Comparison of ENCODE assay signal across 9 cellular contexts in the genomic region with DNA sequence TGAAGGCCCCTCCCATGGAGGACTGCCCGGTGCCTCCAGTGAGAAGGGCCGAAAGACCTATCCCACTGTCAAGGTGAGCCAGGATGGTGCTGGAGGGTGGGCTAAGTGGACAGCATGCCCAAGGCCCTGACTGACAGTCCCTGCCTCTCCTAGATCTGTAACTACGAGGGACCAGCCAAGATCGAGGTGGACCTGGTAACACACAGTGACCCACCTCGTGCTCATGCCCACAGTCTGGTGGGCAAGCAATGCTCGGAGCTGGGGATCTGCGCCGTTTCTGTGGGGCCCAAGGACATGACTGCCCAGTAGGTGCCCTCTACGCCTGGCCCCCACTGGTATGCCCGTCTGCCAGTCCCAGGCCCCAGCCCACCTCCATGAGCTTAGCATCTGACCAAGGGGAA. TPM values are rescaled to one million over a fixed set of nuclear protein-coding genes. Genes with fewer than 3 reads are reported as not detected.
DNase-seq lines count a peak whose midpoint lies in the region; ATAC-seq and TF ChIP-seq lines count a peak whose summit lies in the region.
"Had no signal": no experiment of that assay in that cellular context is flagged by ENCODE, and none has a peak within 500 bp of the region (broad histone marks: within the 10 kb centered on the region; RNA-seq: fewer than 3 reads in every experiment).

No MANE protein-coding gene starts in this region.

- TF ChIP-seq EP300 in gastroesophageal sphincter (IDR thresholded peaks at IDR 0.05), result no peak

- H3K9me2 ChIP-seq in SU-DHL-6 (replicated peaks; ENCODE audit: insufficient read depth, low read length), result no peaks in the 10 kb centered on the region

- ATAC-seq in gastroesophageal sphincter, result no peak
- no peak for ATAC-seq in stimulated activated memory B cell treated with anti-CD40 and anti-IgM and Interleukin-4, amounts not matched to agents 10 μg/mL and 1 μg/mL and 100 μg/mL, for 72 hours

- no peaks in the 10 kb centered on the region for H4K20me1 ChIP-seq in SU-DHL-6 (ENCODE audit: low read depth, low read length)

- no peak overlapping the region for H2AFZ ChIP-seq in SU-DHL-6 (ENCODE audit: low read depth, low read length, severe bottlenecking)

- H3K9me3 ChIP-seq in SU-DHL-6 (ENCODE audit: insufficient read depth, low read length) (no peaks in the 10 kb centered on the region), gastroesophageal sphincter (no peaks in the 10 kb centered on the region)

- H3K4me2 ChIP-seq in SU-DHL-6 (ENCODE audit: low read depth, low read length, poor library complexity, severe bottlenecking), result peak overlapping the region; percentile 78

- no peak for TF ChIP-seq CTCF in SU-DHL-6 (IDR thresholded peaks at IDR 0.05; ENCODE audit: insufficient read depth, low read length, poor library complexity, severe bottlenecking)
- TF ChIP-seq CTCF in gastroesophageal sphincter (IDR thresholded peaks at IDR 0.05), result no peak

- H3K27me3 Mint-ChIP-seq in activated CD4-positive, alpha-beta T cell treated with anti-CD3 and anti-CD28 coated beads, Interleukin-2, amount 10 ng/mL, durations not matched to agents 24 days and 14 days, result no peaks in the 10 kb centered on the region
- no peaks in the 10 kb centered on the region for H3K27me3 Mint-ChIP-seq in stimulated activated memory B cell treated with anti-CD40 and anti-IgM and Interleukin-4, amounts not matched to agents 10 μg/mL and 1 μg/mL and 100 μg/mL, for 72 hours

- H3K79me2 ChIP-seq in SU-DHL-6 (ENCODE audit: insufficient read depth, low read length), result peaks cover 8% of the 10 kb centered on the region; the same call in 1 of the 2 replicates

- no peaks in the 10 kb centered on the region for H3K36me3 ChIP-seq in SU-DHL-6 (ENCODE audit: low read length)
- peaks cover 0 to 39% of the 10 kb centered on the region in 2 donors for H3K36me3 ChIP-seq in gastroesophageal sphincter

- H3K4me3 ChIP-seq in SU-DHL-6 (ENCODE audit: insufficient read depth, low read length, poor library complexity, severe bottlenecking) (peak overlapping the region; percentile 97), gastroesophageal sphincter (peak overlapping the region in 1 of 2 donors; percentile 73)

- peak; percentile 58 for DNase-seq in activated CD4-positive, alpha-beta T cell treated with anti-CD3 and anti-CD28 coated beads, Interleukin-2, amount 10 ng/mL, durations not matched to agents 24 days and 14 days
- DNase-seq in activated CD4-positive, alpha-beta T cell treated with anti-CD3 and anti-CD28 coated beads for 1 hour, result no peak
- no peak for DNase-seq in NCI-H2029 treated with DMSO at 0.1 percent for 48 hours (lab: John Stamatoyannopoulos, UW)
- no peak for DNase-seq in DMS79 treated with DMSO at 0.1 percent for 48 hours (lab: John Stamatoyannopoulos, UW)
- no peak for DNase-seq in anterior cingulate cortex (lab: John Stamatoyannopoulos, UW)
- DNase-seq: NCI-H774 had no signal

- 50% methylated on average over 6 of the region's 10 CpGs; no CpG with 5 or more reads in 1 of the 2 donors for WGBS in gastroesophageal sphincter (ENCODE audit: low coverage in 1 of 2), 2 donors

- peaks cover 0 to 73% (median 29%) of the 10 kb centered on the region in 3 donors for H3K4me1 ChIP-seq in gastroesophageal sphincter

- H3K27ac Mint-ChIP-seq in activated CD4-positive, alpha-beta T cell treated with anti-CD3 and anti-CD28 coated beads, Interleukin-2, amount 10 ng/mL, durations not matched to agents 24 days and 14 days, result peak overlapping the region; percentile 100
- H3K27ac Mint-ChIP-seq in stimulated activated memory B cell treated with anti-CD40 and anti-IgM and Interleukin-4, amounts not matched to agents 10 μg/mL and 1 μg/mL and 100 μg/mL, for 72 hours, result peak overlapping the region; percentile 99

- peaks cover 49% of the 10 kb centered on the region for H3K4me1 Mint-ChIP-seq in activated CD4-positive, alpha-beta T cell treated with anti-CD3 and anti-CD28 coated beads, Interleukin-2, amount 10 ng/mL, durations not matched to agents 24 days and 14 days
- peaks cover 68% of the 10 kb centered on the region for H3K4me1 Mint-ChIP-seq in stimulated activated memory B cell treated with anti-CD40 and anti-IgM and Interleukin-4, amounts not matched to agents 10 μg/mL and 1 μg/mL and 100 μg/mL, for 72 hours

- H3K27ac ChIP-seq in SU-DHL-6 (ENCODE audit: low read depth, low read length) (peak overlapping the region; percentile 96), gastroesophageal sphincter (peak overlapping the region; percentile 86 to 98 (median 94))

- peaks cover 18% of the 10 kb centered on the region; the same call in 1 of the 2 replicates for H3F3A ChIP-seq in SU-DHL-6 (ENCODE audit: insufficient read depth)

- H3K9me3 Mint-ChIP-seq in activated CD4-positive, alpha-beta T cell treated with anti-CD3 and anti-CD28 coated beads, Interleukin-2, amount 10 ng/mL, durations not matched to agents 24 days and 14 days, result no peaks in the 10 kb centered on the region
- no peaks in the 10 kb centered on the region for H3K9me3 Mint-ChIP-seq in stimulated activated memory B cell treated with anti-CD40 and anti-IgM and Interleukin-4, amounts not matched to agents 10 μg/mL and 1 μg/mL and 100 μg/mL, for 72 hours

- H3K36me3 Mint-ChIP-seq in activated CD4-positive, alpha-beta T cell treated with anti-CD3 and anti-CD28 coated beads, Interleukin-2, amount 10 ng/mL, durations not matched to agents 24 days and 14 days (ENCODE audit: low read depth), result peaks cover 62% of the 10 kb centered on the region
- H3K36me3 Mint-ChIP-seq in stimulated activated memory B cell treated with anti-CD40 and anti-IgM and Interleukin-4, amounts not matched to agents 10 μg/mL and 1 μg/mL and 100 μg/mL, for 72 hours, result peaks cover 57% of the 10 kb centered on the region

- TF ChIP-seq POLR2A in gastroesophageal sphincter (IDR thresholded peaks at IDR 0.05), result no peak

- H3K9ac ChIP-seq in SU-DHL-6 (ENCODE audit: low read length), result peak overlapping the region; percentile 91

- intact Hi-C loops in activated CD4-positive, alpha-beta T cell treated with anti-CD3 and anti-CD28 coated beads, Interleukin-2, amount 10 ng/mL, durations not matched to agents 24 days and 14 days (cut with micrococcal nuclease), result no loop called here

- H3K27me3 ChIP-seq in SU-DHL-6 (ENCODE audit: low read length) (no peaks in the 10 kb centered on the region), gastroesophageal sphincter (no peaks in the 10 kb centered on the region)

- peak overlapping the region; percentile 90 for H3K4me3 Mint-ChIP-seq in activated CD4-positive, alpha-beta T cell treated with anti-CD3 and anti-CD28 coated beads, Interleukin-2, amount 10 ng/mL, durations not matched to agents 24 days and 14 days
- peak overlapping the region; percentile 94 for H3K4me3 Mint-ChIP-seq in stimulated activated memory B cell treated with anti-CD40 and anti-IgM and Interleukin-4, amounts not matched to agents 10 μg/mL and 1 μg/mL and 100 μg/mL, for 72 hours

RNA-seq across cellular contexts. Expression of a gene that starts 1.2 kb away (rescaled TPM):
- total RNA-seq in activated CD4-positive, alpha-beta T cell treated with anti-CD3 and anti-CD28 coated beads, Interleukin-2, amount 10 ng/mL, durations not matched to agents 24 days and 14 days, result 300 and 311 TPM in 2 replicates
- 10 to 100 TPM; 20.5 to 31.6 (median 24.8) TPM for total RNA-seq in gastroesophageal sphincter

RNA-seq across cellular contexts. Expression of a gene that starts 21.8 kb away (rescaled TPM):
- total RNA-seq in activated CD4-positive, alpha-beta T cell treated with anti-CD3 and anti-CD28 coated beads, Interleukin-2, amount 10 ng/mL, durations not matched to agents 24 days and 14 days, result 10.4 and 12.1 TPM in 2 replicates
- total RNA-seq in gastroesophageal sphincter, result 100 to 1,000 TPM in 1 of 4 donors, 10 to 100 TPM in 3; 28.6 to 195 (median 41.4) TPM

RNA-seq across cellular contexts. Expression of a gene that starts 23.9 kb away (rescaled TPM):
- 14.0 and 16.4 TPM in 2 replicates for total RNA-seq in activated CD4-positive, alpha-beta T cell treated with anti-CD3 and anti-CD28 coated beads, Interleukin-2, amount 10 ng/mL, durations not matched to agents 24 days and 14 days
- total RNA-seq in gastroesophageal sphincter, result 10 to 100 TPM; 18.6 to 41.9 (median 26.1) TPM

RNA-seq across cellular contexts. Expression of a gene that starts 35.6 kb away (rescaled TPM):
- total RNA-seq in activated CD4-positive, alpha-beta T cell treated with anti-CD3 and anti-CD28 coated beads, Interleukin-2, amount 10 ng/mL, durations not matched to agents 24 days and 14 days, result 64.2 and 67.6 TPM in 2 replicates
- 10 to 100 TPM; 61.4 to 84.3 (median 67.5) TPM for total RNA-seq in gastroesophageal sphincter

RNA-seq across cellular contexts. Expression of a gene that starts 54.6 kb away (rescaled TPM):
- total RNA-seq in activated CD4-positive, alpha-beta T cell treated with anti-CD3 and anti-CD28 coated beads, Interleukin-2, amount 10 ng/mL, durations not matched to agents 24 days and 14 days, result 0.33 and 0.52 TPM in 2 replicates
- not detected for total RNA-seq in gastroesophageal sphincter
